ENCODE assay signal across 1 cellular context in the genomic region with DNA sequence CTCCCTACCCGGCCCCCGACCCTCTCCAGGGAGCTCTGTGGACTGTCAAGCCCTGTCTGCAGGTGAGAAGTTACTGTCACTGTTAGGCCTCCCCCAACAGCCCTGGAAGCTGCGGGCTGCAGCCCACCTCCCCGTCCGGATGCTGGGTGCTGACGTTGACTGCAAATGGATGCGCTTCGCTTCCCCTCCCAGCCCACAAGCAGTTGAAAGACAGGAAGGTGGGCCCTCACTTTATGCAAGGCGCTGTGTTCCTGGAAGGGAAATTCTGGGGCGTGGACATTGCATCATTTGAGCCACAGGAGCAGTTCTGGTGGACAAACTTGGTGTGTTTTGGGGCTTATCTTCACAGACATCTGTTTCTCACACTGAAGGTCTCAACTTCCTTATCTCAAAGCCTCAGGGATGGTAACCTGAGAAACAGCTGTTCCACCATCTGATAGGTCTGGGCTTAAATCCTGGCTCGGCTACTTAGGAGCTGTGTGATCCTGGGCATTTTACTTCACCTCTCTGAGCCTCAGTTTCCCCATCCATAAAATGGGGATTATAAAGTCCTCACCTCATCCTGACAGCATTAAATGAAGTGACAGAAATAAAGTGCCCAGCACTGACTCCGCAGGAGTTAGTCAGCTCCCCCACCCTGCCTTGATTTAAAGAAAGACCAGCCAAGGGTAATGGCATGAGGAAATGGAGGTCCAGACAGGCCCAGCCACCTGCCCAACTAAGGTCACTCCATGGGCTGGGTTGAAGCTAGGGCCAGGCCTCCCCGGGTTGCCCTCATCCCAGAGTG.
TF ChIP-seq lines count a peak whose summit lies in the region.

No MANE protein-coding gene starts in this region.

TF ChIP-seq in K562, 482 proteins besides CTCF, POLR2A, EP300 and RAD21 (continued from another document and continues in another):
- TF ChIP-seq, protein P1, sequence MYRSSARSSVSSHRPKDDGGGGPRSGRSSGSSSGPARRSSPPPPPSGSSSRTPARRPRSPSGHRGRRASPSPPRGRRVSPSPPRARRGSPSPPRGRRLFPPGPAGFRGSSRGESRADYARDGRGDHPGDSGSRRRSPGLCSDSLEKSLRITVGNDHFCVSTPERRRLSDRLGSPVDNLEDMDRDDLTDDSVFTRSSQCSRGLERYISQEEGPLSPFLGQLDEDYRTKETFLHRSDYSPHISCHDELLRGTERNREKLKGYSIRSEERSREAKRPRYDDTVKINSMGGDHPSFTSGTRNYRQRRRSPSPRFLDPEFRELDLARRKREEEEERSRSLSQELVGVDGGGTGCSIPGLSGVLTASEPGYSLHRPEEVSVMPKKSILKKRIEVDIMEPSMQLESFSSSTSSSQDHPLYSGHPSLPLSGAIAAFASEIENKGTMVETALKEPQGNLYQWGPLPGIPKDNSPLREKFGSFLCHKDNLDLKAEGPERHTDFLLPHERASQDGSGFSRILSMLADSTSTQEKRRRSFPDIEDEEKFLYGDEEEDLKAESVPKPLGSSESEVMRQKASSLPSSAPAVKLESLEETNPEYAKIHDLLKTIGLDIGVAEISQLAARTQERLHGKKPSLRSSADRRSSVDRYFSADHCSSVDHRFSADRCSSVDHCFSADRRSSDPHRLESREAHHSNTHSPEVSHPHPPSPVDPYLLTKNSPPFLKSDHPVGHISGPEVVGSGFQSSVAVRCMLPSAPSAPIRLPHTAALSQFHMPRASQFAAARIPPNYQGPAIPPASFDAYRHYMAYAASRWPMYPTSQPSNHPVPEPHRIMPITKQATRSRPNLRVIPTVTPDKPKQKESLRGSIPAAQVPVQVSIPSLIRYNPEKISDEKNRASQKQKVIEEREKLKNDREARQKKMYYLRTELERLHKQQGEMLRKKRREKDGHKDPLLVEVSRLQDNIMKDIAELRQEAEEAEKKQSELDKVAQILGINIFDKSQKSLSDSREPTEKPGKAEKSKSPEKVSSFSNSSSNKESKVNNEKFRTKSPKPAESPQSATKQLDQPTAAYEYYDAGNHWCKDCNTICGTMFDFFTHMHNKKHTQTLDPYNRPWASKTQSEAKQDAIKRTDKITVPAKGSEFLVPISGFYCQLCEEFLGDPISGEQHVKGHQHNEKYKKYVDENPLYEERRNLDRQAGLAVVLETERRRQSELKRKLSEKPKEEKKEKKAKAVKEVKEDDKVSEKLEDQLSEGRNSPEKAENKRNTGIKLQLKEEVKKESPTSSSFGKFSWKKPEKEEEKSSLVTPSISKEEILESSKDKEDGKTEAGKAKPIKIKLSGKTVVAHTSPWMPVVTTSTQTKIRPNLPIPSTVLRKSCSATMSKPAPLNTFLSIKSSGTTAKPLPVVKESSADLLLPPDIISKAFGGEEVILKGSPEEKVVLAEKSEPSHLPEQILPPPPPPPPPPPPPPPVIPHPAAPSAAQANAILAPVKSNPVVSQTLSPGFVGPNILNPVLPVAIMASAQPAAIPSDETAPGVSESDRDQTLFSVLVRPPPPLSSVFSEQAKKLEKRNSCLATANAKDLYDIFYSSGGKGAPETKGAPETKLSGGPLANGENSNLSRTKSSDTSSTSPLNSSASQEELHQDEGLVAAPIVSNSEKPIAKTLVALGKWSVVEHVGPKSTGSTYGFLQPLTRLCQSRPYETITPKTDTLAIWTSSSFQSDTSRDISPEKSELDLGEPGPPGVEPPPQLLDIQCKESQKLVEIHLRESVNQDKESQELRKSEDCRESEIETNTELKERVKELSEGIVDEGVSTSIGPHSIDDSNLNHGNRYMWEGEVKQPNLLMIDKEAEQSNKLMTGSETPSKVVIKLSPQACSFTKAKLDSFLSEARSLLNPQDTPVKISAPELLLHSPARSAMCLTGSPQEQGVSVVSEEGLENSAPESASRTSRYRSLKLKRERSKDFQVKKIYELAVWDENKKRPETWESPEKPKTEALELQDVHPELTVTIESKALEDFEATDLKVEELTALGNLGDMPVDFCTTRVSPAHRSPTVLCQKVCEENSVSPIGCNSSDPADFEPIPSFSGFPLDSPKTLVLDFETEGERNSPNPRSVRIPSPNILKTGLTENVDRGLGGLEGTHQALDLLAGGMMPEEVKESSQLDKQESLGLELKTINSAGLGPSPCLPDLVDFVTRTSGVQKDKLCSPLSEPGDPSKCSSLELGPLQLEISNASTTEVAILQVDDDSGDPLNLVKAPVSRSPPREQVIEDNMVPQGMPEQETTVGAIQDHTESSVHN (IDR thresholded peaks at IDR 0.05; ENCODE audit: borderline replicate concordance in 1 of 2, low read depth in 1 of 2): peak; percentile 97 to 99; a peak in 3 of 4 replicates
- TF ChIP-seq TFAM (CRISPR knock-in tag; conservative IDR thresholded peaks at IDR 0.05) (no peak), ZNF384 (IDR thresholded peaks at IDR 0.05; ENCODE audit: low read depth, low read length) (peak; percentile 31; the same call in 1 of the 2 replicates), ZNF764 (CRISPR knock-in tag; IDR thresholded peaks at IDR 0.05; ENCODE audit: low read depth) (no peak), IFI16 (CRISPR knock-in tag; IDR thresholded peaks at IDR 0.05) (no peak), DMBX1 (CRISPR knock-in tag; IDR thresholded peaks at IDR 0.05; ENCODE audit: borderline replicate concordance) (peak; percentile 97), ZNF274 (IDR thresholded peaks at IDR 0.05; ENCODE audit: borderline replicate concordance, low read depth, low read length) (peak; percentile 78), NR4A1 (CRISPR knock-in tag; IDR thresholded peaks at IDR 0.05) (no peak), NR4A1 (tag; IDR thresholded peaks at IDR 0.05) (peak; percentile 87), ZSCAN29 (IDR thresholded peaks at IDR 0.05) (no peak; the same call in 1 of the 2 replicates), ZNF583 (CRISPR knock-in tag; IDR thresholded peaks at IDR 0.05) (no peak)
- TF ChIP-seq, protein P2, sequence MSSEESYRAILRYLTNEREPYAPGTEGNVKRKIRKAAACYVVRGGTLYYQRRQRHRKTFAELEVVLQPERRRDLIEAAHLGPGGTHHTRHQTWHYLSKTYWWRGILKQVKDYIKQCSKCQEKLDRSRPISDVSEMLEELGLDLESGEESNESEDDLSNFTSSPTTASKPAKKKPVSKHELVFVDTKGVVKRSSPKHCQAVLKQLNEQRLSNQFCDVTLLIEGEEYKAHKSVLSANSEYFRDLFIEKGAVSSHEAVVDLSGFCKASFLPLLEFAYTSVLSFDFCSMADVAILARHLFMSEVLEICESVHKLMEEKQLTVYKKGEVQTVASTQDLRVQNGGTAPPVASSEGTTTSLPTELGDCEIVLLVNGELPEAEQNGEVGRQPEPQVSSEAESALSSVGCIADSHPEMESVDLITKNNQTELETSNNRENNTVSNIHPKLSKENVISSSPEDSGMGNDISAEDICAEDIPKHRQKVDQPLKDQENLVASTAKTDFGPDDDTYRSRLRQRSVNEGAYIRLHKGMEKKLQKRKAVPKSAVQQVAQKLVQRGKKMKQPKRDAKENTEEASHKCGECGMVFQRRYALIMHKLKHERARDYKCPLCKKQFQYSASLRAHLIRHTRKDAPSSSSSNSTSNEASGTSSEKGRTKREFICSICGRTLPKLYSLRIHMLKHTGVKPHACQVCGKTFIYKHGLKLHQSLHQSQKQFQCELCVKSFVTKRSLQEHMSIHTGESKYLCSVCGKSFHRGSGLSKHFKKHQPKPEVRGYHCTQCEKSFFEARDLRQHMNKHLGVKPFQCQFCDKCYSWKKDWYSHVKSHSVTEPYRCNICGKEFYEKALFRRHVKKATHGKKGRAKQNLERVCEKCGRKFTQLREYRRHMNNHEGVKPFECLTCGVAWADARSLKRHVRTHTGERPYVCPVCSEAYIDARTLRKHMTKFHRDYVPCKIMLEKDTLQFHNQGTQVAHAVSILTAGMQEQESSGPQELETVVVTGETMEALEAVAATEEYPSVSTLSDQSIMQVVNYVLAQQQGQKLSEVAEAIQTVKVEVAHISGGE (CRISPR knock-in tag; IDR thresholded peaks at IDR 0.05): peak in 1 of 3 experiments; percentile 73; a peak in 2 of 6 replicates
- TF ChIP-seq, protein P3, sequence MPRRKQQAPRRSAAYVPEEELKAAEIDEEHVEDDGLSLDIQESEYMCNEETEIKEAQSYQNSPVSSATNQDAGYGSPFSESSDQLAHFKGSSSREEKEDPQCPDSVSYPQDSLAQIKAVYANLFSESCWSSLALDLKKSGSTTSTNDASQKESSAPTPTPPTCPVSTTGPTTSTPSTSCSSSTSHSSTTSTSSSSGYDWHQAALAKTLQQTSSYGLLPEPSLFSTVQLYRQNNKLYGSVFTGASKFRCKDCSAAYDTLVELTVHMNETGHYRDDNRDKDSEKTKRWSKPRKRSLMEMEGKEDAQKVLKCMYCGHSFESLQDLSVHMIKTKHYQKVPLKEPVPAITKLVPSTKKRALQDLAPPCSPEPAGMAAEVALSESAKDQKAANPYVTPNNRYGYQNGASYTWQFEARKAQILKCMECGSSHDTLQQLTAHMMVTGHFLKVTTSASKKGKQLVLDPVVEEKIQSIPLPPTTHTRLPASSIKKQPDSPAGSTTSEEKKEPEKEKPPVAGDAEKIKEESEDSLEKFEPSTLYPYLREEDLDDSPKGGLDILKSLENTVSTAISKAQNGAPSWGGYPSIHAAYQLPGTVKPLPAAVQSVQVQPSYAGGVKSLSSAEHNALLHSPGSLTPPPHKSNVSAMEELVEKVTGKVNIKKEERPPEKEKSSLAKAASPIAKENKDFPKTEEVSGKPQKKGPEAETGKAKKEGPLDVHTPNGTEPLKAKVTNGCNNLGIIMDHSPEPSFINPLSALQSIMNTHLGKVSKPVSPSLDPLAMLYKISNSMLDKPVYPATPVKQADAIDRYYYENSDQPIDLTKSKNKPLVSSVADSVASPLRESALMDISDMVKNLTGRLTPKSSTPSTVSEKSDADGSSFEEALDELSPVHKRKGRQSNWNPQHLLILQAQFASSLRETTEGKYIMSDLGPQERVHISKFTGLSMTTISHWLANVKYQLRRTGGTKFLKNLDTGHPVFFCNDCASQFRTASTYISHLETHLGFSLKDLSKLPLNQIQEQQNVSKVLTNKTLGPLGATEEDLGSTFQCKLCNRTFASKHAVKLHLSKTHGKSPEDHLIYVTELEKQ (CRISPR knock-in tag; IDR thresholded peaks at IDR 0.05): no peak
- TF ChIP-seq, protein P4, sequence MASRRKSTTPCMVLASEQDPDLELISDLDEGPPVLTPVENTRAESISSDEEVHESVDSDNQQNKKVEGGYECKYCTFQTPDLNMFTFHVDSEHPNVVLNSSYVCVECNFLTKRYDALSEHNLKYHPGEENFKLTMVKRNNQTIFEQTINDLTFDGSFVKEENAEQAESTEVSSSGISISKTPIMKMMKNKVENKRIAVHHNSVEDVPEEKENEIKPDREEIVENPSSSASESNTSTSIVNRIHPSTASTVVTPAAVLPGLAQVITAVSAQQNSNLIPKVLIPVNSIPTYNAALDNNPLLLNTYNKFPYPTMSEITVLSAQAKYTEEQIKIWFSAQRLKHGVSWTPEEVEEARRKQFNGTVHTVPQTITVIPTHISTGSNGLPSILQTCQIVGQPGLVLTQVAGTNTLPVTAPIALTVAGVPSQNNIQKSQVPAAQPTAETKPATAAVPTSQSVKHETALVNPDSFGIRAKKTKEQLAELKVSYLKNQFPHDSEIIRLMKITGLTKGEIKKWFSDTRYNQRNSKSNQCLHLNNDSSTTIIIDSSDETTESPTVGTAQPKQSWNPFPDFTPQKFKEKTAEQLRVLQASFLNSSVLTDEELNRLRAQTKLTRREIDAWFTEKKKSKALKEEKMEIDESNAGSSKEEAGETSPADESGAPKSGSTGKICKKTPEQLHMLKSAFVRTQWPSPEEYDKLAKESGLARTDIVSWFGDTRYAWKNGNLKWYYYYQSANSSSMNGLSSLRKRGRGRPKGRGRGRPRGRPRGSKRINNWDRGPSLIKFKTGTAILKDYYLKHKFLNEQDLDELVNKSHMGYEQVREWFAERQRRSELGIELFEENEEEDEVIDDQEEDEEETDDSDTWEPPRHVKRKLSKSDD (conservative IDR thresholded peaks at IDR 0.05; ENCODE audit: low read length): no peak
- TF ChIP-seq, protein P5, sequence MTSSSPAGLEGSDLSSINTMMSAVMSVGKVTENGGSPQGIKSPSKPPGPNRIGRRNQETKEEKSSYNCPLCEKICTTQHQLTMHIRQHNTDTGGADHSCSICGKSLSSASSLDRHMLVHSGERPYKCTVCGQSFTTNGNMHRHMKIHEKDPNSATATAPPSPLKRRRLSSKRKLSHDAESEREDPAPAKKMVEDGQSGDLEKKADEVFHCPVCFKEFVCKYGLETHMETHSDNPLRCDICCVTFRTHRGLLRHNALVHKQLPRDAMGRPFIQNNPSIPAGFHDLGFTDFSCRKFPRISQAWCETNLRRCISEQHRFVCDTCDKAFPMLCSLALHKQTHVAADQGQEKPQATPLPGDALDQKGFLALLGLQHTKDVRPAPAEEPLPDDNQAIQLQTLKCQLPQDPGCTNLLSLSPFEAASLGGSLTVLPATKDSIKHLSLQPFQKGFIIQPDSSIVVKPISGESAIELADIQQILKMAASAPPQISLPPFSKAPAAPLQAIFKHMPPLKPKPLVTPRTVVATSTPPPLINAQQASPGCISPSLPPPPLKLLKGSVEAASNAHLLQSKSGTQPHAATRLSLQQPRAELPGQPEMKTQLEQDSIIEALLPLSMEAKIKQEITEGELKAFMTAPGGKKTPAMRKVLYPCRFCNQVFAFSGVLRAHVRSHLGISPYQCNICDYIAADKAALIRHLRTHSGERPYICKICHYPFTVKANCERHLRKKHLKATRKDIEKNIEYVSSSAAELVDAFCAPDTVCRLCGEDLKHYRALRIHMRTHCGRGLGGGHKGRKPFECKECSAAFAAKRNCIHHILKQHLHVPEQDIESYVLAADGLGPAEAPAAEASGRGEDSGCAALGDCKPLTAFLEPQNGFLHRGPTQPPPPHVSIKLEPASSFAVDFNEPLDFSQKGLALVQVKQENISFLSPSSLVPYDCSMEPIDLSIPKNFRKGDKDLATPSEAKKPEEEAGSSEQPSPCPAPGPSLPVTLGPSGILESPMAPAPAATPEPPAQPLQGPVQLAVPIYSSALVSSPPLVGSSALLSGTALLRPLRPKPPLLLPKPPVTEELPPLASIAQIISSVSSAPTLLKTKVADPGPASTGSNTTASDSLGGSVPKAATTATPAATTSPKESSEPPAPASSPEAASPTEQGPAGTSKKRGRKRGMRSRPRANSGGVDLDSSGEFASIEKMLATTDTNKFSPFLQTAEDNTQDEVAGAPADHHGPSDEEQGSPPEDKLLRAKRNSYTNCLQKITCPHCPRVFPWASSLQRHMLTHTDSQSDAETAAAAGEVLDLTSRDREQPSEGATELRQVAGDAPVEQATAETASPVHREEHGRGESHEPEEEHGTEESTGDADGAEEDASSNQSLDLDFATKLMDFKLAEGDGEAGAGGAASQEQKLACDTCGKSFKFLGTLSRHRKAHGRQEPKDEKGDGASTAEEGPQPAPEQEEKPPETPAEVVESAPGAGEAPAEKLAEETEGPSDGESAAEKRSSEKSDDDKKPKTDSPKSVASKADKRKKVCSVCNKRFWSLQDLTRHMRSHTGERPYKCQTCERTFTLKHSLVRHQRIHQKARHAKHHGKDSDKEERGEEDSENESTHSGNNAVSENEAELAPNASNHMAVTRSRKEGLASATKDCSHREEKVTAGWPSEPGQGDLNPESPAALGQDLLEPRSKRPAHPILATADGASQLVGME (CRISPR knock-in tag; IDR thresholded peaks at IDR 0.05): no peak; the same call in 1 of the 2 replicates
